In genomic region chr1:59332983-59333382, GRCh38 we compare ENCODE assay signal across 8 cellular contexts. TPM values are rescaled to one million over a fixed set of nuclear protein-coding genes. Genes with fewer than 3 reads are reported as not detected.
DNase-seq lines count a peak whose midpoint lies in the region; ATAC-seq lines count a peak whose summit lies in the region.

No MANE protein-coding gene starts in this region.

- peaks cover 21% of the 10 kb centered on the region for H3K36me3 Mint-ChIP-seq in T-helper 1 cell treated with Interleukin-12 subunit alpha and Interleukin-12 subunit beta and Interleukin-4 antibody, amounts not matched to agents 30 μg/mL and 1 μg/mL, for 36 hours (ENCODE audit: low read depth)

- peak; percentile 51 for ATAC-seq in HG02642 (IDR thresholded peaks at IDR 0.05; ENCODE audit: poor library complexity, unreplicated experiment)
- ATAC-seq in GM18517 (IDR thresholded peaks at IDR 0.05; ENCODE audit: unreplicated experiment), result no peak
- no peak for ATAC-seq in GM21526 (IDR thresholded peaks at IDR 0.05; ENCODE audit: low FRiP score, unreplicated experiment)
- no peak for ATAC-seq in GM19023 (IDR thresholded peaks at IDR 0.05; ENCODE audit: unreplicated experiment)
- no peak for ATAC-seq in HG02852 (IDR thresholded peaks at IDR 0.05; ENCODE audit: unreplicated experiment)

- H3K4me1 Mint-ChIP-seq in T-helper 1 cell treated with Interleukin-12 subunit alpha and Interleukin-12 subunit beta and Interleukin-4 antibody, amounts not matched to agents 30 μg/mL and 1 μg/mL, for 36 hours (ENCODE audit: low read depth), result peaks cover 39% of the 10 kb centered on the region

- H3K27ac Mint-ChIP-seq in T-helper 1 cell treated with Interleukin-12 subunit alpha and Interleukin-12 subunit beta and Interleukin-4 antibody, amounts not matched to agents 30 μg/mL and 1 μg/mL, for 36 hours, result peak overlapping the region; percentile 92

- peaks cover 9% of the 10 kb centered on the region for H3K9me3 Mint-ChIP-seq in T-helper 1 cell treated with Interleukin-12 subunit alpha and Interleukin-12 subunit beta and Interleukin-4 antibody, amounts not matched to agents 30 μg/mL and 1 μg/mL, for 36 hours

- no peaks in the 10 kb centered on the region for H3K27me3 Mint-ChIP-seq in T-helper 1 cell treated with Interleukin-12 subunit alpha and Interleukin-12 subunit beta and Interleukin-4 antibody, amounts not matched to agents 30 μg/mL and 1 μg/mL, for 36 hours (ENCODE audit: low read depth)

- H3K4me3 Mint-ChIP-seq in T-helper 1 cell treated with Interleukin-12 subunit alpha and Interleukin-12 subunit beta and Interleukin-4 antibody, amounts not matched to agents 30 μg/mL and 1 μg/mL, for 36 hours, result peak overlapping the region; percentile 19

- DNase-seq in GM03348 (ENCODE audit: low spot score) (peak; percentile 21), glomerular endothelial cell (ENCODE audit: extremely low read depth, low read depth, low spot score) (peak; percentile 31)

RNA-seq across cellular contexts. Expression of gene FGGY, which starts 36.1 kb away (rescaled TPM):
- 5.8 and 6.7 TPM in 2 replicates for total RNA-seq in glomerular endothelial cell
